ENCODE assay signal across 13 cellular contexts in the genomic region with DNA sequence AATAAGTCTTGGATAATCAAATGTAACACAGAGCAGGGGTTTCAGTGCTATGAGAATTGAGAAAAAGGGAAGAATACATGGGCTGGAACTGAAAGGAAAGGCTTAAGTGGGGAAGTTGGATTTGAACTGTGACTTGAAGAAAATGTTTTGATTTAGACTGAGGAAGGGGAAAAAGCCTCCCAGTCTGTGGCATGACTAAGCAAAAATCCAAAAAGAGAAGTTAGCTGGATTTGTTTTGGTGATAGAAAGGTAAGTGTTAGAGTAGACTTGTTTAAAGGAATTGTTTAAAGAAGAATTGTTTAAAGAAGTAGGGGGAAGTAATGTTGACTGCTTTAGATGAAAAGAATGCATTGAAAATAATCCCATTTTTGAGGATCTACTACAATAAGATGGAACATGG. TPM values are rescaled to one million over a fixed set of nuclear protein-coding genes. Genes with fewer than 3 reads are reported as not detected.
"Had no signal": no experiment of that assay in that cellular context is flagged by ENCODE, and none has a peak within 500 bp of the region (broad histone marks: within the 10 kb centered on the region; RNA-seq: fewer than 3 reads in every experiment).

No MANE protein-coding gene starts in this region.

- FAIRE-seq: small intestine had no signal

- H3K27me3 ChIP-seq: stomach had no signal

- ATAC-seq: activated CD8-positive, alpha-beta memory T cell treated with anti-CD3 and anti-CD28 coated beads, Interleukin-2, amount 10 ng/mL, durations not matched to agents 7 days and 5 days had no signal

- H3K27ac ChIP-seq: stomach, thoracic aorta had no signal

- H3K36me3 ChIP-seq: stomach, thoracic aorta had no signal

- H3K9me3 ChIP-seq: stomach, thoracic aorta had no signal

- H3K4me3 ChIP-seq: lung, stomach, thoracic aorta had no signal

- DNase-seq: activated CD4-positive, alpha-beta T cell treated with anti-CD3 and anti-CD28 coated beads for 1 hour; activated CD4-positive, alpha-beta T cell treated with anti-CD3 and anti-CD28 coated beads, Interleukin-2, amount 50 U/mL, for 48 hours; activated CD8-positive, alpha-beta memory T cell treated with anti-CD3 and anti-CD28 coated beads, Interleukin-2, amount 10 ng/mL, durations not matched to agents 7 days and 5 days; activated effector memory CD4-positive, alpha-beta T cell treated with Interleukin-2 at 50 U/mL for 16 hours; activated T-cell treated with anti-CD3 and anti-CD28 coated beads, Interleukin-2, amount 50 U/mL, for 24 hours; hypothalamus; naive B cell; small intestine; stomach had no signal

RNA-seq across cellular contexts. Expression of gene KCNK2, which starts 46.0 kb away (rescaled TPM):
- total RNA-seq: activated CD8-positive, alpha-beta memory T cell treated with anti-CD3 and anti-CD28 coated beads, Interleukin-2, amount 10 ng/mL, durations not matched to agents 7 days and 5 days; epithelial cell of proximal tubule; glomerular endothelial cell had no signal
